ENCODE assay signal across 21 cellular contexts in genomic region chr1:77543822-77544448, GRCh38.
DNase-seq lines count a peak whose midpoint lies in the region; ATAC-seq and TF ChIP-seq lines count a peak whose summit lies in the region.
"Had no signal": no experiment of that assay in that cellular context is flagged by ENCODE, and none has a peak within 500 bp of the region (broad histone marks: within the 10 kb centered on the region; RNA-seq: fewer than 3 reads in every experiment).

No MANE protein-coding gene starts in this region.

- H3K9me3 ChIP-seq in RWPE2 (ENCODE audit: severe bottlenecking): no peaks in the 10 kb centered on the region
- H3K9me3 ChIP-seq: adrenal gland, SJCRH30, tibial artery had no signal

- no peak for TF ChIP-seq CTCF in RWPE2 (IDR thresholded peaks at IDR 0.05; ENCODE audit: poor library complexity, severe bottlenecking)

- ATAC-seq in RWPE2 (ENCODE audit: low read depth) (peak; percentile 33; the same call in 2 of the 3 replicates), GM21825 (IDR thresholded peaks at IDR 0.05; ENCODE audit: unreplicated experiment) (no peak)
- ATAC-seq: activated CD4-positive, CD25-positive, alpha-beta regulatory T cell treated with anti-CD3 and anti-CD28 coated beads, Interleukin-2, amount 50 U/mL, for 24 hours; effector memory CD8-positive, alpha-beta T cell; stimulated activated memory B cell treated with anti-CD40 and anti-IgM and Interleukin-4, amounts not matched to agents 10 μg/mL and 1 μg/mL and 100 μg/mL, for 72 hours had no signal

- no peaks in the 10 kb centered on the region for H3K27me3 ChIP-seq in RWPE2 (ENCODE audit: insufficient read depth, poor library complexity, severe bottlenecking)
- H3K27me3 ChIP-seq: adrenal gland, SJCRH30, tibial artery had no signal

- H3K4me3 ChIP-seq in RWPE2 (ENCODE audit: severe bottlenecking): no peak overlapping the region
- H3K4me3 ChIP-seq: adrenal gland, SJCRH30, tibial artery had no signal

- H3K36me3 ChIP-seq in RWPE2 (ENCODE audit: low read depth): no peaks in the 10 kb centered on the region
- H3K36me3 ChIP-seq: adrenal gland, SJCRH30, tibial artery had no signal

- H3K4me1 ChIP-seq in RWPE2 (ENCODE audit: insufficient read depth, poor library complexity, severe bottlenecking): peaks cover 23% of the 10 kb centered on the region
- H3K4me1 ChIP-seq: adrenal gland had no signal

- peak; percentile 41 for DNase-seq in NCI-H146 (lab: John Stamatoyannopoulos, UW)
- DNase-seq in NCI-H146 treated with DMSO at 0.1 percent for 48 hours (lab: John Stamatoyannopoulos, UW; ENCODE audit: unreplicated experiment): no peak
- DNase-seq in NCI-H2081 treated with DMSO at 0.1 percent for 48 hours (lab: John Stamatoyannopoulos, UW): peak; percentile 20
- no peak for DNase-seq in RWPE2 (ENCODE audit: low spot score)
- peak; percentile 50 for DNase-seq in renal cortical epithelial cell (ENCODE audit: low read depth)
- no peak for DNase-seq in CD1c-positive myeloid dendritic cell (ENCODE audit: extremely low spot score)
- DNase-seq in SW 1271 (lab: John Stamatoyannopoulos, UW): no peak
- DNase-seq: activated CD8-positive, alpha-beta memory T cell treated with anti-CD3 and anti-CD28 coated beads for 24 hours; adrenal gland; C1 segment of cervical spinal cord; cerebellar nuclear complex; effector memory CD8-positive, alpha-beta T cell; H7; KG1; NCI-H1436 treated with DMSO at 0.1 percent for 48 hours; SJCRH30; stimulated activated CD4-positive, alpha-beta T cell treated with anti-CD3 and anti-CD28 coated beads, Interleukin-12 subunit alpha, Interleukin-12 subunit beta, amount 100 ng/mL, for 4 hours; tibial artery had no signal

- no peak overlapping the region for H3K27ac ChIP-seq in RWPE2 (ENCODE audit: poor library complexity, severe bottlenecking)
- H3K27ac ChIP-seq: adrenal gland, SJCRH30, tibial artery had no signal

Comparison
In these comparisons a context has a peak if more than half of its experiments do, and no peak if none do; other contexts are left out.
1. DNase-seq: peak in NCI-H146 (single experiment), NCI-H2081 treated with DMSO at 0.1 percent for 48 hours (single experiment) and renal cortical epithelial cell (single experiment); none in NCI-H146 treated with DMSO at 0.1 percent for 48 hours (single experiment), RWPE2 (single experiment), CD1c-positive myeloid dendritic cell (single experiment) and SW 1271 (0 of 2).